Comparison of ENCODE assay signal across 1 cellular context in the genomic region with DNA sequence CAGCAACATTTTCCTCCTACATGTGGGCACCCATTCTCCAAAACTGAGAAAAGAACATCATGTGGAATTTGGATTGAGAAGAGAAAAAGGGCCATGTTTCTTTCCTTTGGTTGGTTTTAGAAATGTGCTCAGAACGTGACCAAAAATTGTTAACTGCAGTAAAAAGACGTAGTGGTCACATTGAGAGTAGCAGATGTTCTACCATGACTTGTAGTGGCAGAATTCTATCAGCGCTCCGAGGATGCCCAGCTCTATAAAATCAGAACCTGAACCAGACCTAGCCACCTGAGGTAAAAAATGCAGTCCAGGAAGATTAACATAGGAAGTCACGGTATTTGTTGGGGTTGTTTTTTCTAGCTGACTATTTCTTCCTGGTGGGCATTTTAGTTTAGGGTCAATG.
TF ChIP-seq lines count a peak whose summit lies in the region.

No MANE protein-coding gene starts in this region.

TF ChIP-seq in GM23338, 12 proteins besides CTCF, POLR2A, EP300 and RAD21 (continued from another document):
- TF ChIP-seq ZNF462 (CRISPR knock-in tag; IDR thresholded peaks at IDR 0.05) (no peak), POLR2AphosphoS5 (IDR thresholded peaks at IDR 0.05; ENCODE audit: low read depth) (no peak), JUNB (IDR thresholded peaks at IDR 0.05; ENCODE audit: unreplicated experiment) (no peak), ZNF331 (CRISPR knock-in tag; IDR thresholded peaks at IDR 0.05; ENCODE audit: low read depth) (no peak)
- TF ChIP-seq, protein P1, sequence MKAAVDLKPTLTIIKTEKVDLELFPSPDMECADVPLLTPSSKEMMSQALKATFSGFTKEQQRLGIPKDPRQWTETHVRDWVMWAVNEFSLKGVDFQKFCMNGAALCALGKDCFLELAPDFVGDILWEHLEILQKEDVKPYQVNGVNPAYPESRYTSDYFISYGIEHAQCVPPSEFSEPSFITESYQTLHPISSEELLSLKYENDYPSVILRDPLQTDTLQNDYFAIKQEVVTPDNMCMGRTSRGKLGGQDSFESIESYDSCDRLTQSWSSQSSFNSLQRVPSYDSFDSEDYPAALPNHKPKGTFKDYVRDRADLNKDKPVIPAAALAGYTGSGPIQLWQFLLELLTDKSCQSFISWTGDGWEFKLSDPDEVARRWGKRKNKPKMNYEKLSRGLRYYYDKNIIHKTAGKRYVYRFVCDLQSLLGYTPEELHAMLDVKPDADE (IDR thresholded peaks at IDR 0.05): no peak
